In the genomic region with DNA sequence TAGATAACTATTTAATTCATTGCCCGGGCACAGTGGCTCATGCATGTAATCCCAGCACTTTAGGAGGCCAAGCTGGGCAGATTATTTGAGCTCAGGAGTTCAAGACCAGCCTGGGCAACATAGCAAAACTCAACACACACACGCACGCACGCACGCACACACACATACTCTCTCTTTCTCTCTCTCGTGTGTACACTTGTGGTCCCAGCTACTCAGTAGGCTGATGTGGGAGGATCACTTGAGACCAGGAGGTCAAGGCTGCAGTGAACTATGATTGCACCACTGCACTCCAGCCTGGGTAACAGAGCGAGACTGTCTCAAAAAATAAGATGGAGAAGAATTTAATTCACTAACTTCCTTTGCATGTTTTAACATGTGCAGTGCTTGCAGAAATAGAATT, we compare ENCODE assay signal across 22 cellular contexts.
"Had no signal": no experiment of that assay in that cellular context is flagged by ENCODE, and none has a peak within 500 bp of the region (broad histone marks: within the 10 kb centered on the region; RNA-seq: fewer than 3 reads in every experiment).

No MANE protein-coding gene starts in this region.

- H3K4me1 Mint-ChIP-seq: activated CD4-positive, alpha-beta memory T cell treated with anti-CD3 and anti-CD28 coated beads, Interleukin-2, amount 10 ng/mL, durations not matched to agents 7 days and 5 days had no signal

- H3K9me3 Mint-ChIP-seq: activated CD4-positive, alpha-beta memory T cell treated with anti-CD3 and anti-CD28 coated beads, Interleukin-2, amount 10 ng/mL, durations not matched to agents 7 days and 5 days; central memory CD8-positive, alpha-beta T cell; memory B cell; naive thymus-derived CD4-positive, alpha-beta T cell; T-helper 1 cell treated with Interleukin-12 subunit alpha and Interleukin-12 subunit beta and Interleukin-4 antibody, amounts not matched to agents 30 μg/mL and 1 μg/mL, for 36 hours had no signal

- H3K4me1 ChIP-seq: uterus had no signal

- ATAC-seq: gastrocnemius medialis; heart right ventricle; mucosa of descending colon; naive thymus-derived CD4-positive, alpha-beta T cell; right cardiac atrium had no signal

- H3K27ac ChIP-seq: brain microvascular endothelial cell, gastrocnemius medialis, heart right ventricle, left ventricle myocardium inferior, tibial artery, uterus had no signal

- H3K4me3 ChIP-seq: gastrocnemius medialis, heart right ventricle, left ventricle myocardium inferior, mucosa of descending colon, tibial artery, uterus had no signal

- H3K4me3 Mint-ChIP-seq: activated CD4-positive, alpha-beta memory T cell treated with anti-CD3 and anti-CD28 coated beads, Interleukin-2, amount 10 ng/mL, durations not matched to agents 7 days and 5 days; activated naive CD8-positive, alpha-beta T cell; central memory CD8-positive, alpha-beta T cell; memory B cell; naive thymus-derived CD4-positive, alpha-beta T cell; T-helper 1 cell treated with Interleukin-12 subunit alpha and Interleukin-12 subunit beta and Interleukin-4 antibody, amounts not matched to agents 30 μg/mL and 1 μg/mL, for 36 hours had no signal

- H3K27me3 ChIP-seq: brain microvascular endothelial cell, gastrocnemius medialis, heart right ventricle, tibial artery, uterus had no signal

- H3K36me3 ChIP-seq: uterus had no signal

- H3K9me3 ChIP-seq: gastrocnemius medialis, heart right ventricle, left ventricle myocardium inferior, mucosa of descending colon, tibial artery, uterus had no signal

- DNase-seq: activated CD4-positive, alpha-beta memory T cell treated with anti-CD3 and anti-CD28 coated beads, Interleukin-2, amount 10 ng/mL, durations not matched to agents 7 days and 5 days; activated CD4-positive, alpha-beta T cell treated with anti-CD3 and anti-CD28 coated beads for 4 hours; activated CD8-positive, alpha-beta memory T cell treated with anti-CD3 and anti-CD28 coated beads, Interleukin-2, amount 50 U/mL, for 4 hours; activated gamma-delta T cell; activated T-cell treated with anti-CD3 and anti-CD28 coated beads, Interleukin-2, amount 50 U/mL, for 48 hours; anterior cingulate cortex; brain microvascular endothelial cell; effector CD8-positive, alpha-beta T cell; gastrocnemius medialis; heart right ventricle; left ventricle myocardium inferior; mucosa of descending colon; naive thymus-derived CD4-positive, alpha-beta T cell; nucleus accumbens; right cardiac atrium; tibial artery; uterus had no signal

- H3K27ac Mint-ChIP-seq: activated CD4-positive, alpha-beta memory T cell treated with anti-CD3 and anti-CD28 coated beads, Interleukin-2, amount 10 ng/mL, durations not matched to agents 7 days and 5 days; activated naive CD8-positive, alpha-beta T cell; memory B cell; naive thymus-derived CD4-positive, alpha-beta T cell; progenitor cell of endocrine pancreas; T-helper 1 cell treated with Interleukin-12 subunit alpha and Interleukin-12 subunit beta and Interleukin-4 antibody, amounts not matched to agents 30 μg/mL and 1 μg/mL, for 36 hours had no signal

- H3K27me3 Mint-ChIP-seq: activated CD4-positive, alpha-beta memory T cell treated with anti-CD3 and anti-CD28 coated beads, Interleukin-2, amount 10 ng/mL, durations not matched to agents 7 days and 5 days; activated naive CD8-positive, alpha-beta T cell; central memory CD8-positive, alpha-beta T cell; memory B cell; naive thymus-derived CD4-positive, alpha-beta T cell; progenitor cell of endocrine pancreas had no signal
